16 cellular contexts compared by ENCODE assay signal in genomic region chr5:168917947-168918600, GRCh38.
A peak's percentile ranks its signal among the peaks of the same experiment; 100 is the strongest.
DNase-seq lines count a peak whose midpoint lies in the region; ATAC-seq and TF ChIP-seq lines count a peak whose summit lies in the region.
"Had no signal": no experiment of that assay in that cellular context is flagged by ENCODE, and none has a peak within 500 bp of the region (broad histone marks: within the 10 kb centered on the region; RNA-seq: fewer than 3 reads in every experiment).

No MANE protein-coding gene starts in this region.

- peak overlapping the region; percentile 0 to 8 (median 5) for H3K27ac Mint-ChIP-seq in nephron
- no peak overlapping the region for H3K27ac Mint-ChIP-seq in WTC11
- no peak overlapping the region for H3K27ac Mint-ChIP-seq in CD8-positive, alpha-beta memory T cell
- no peak overlapping the region for H3K27ac Mint-ChIP-seq in progenitor cell of endocrine pancreas
- H3K27ac Mint-ChIP-seq: CD14-positive monocyte; CD8-positive, alpha-beta T cell had no signal

- H3K9me3 Mint-ChIP-seq in nephron (no peaks in the 10 kb centered on the region), WTC11 (no peaks in the 10 kb centered on the region), progenitor cell of endocrine pancreas (ENCODE audit: low read depth) (no peaks in the 10 kb centered on the region)
- peaks cover 0 to 3% (median 0%) of the 10 kb centered on the region in 5 donors for H3K9me3 Mint-ChIP-seq in CD8-positive, alpha-beta memory T cell
- H3K9me3 Mint-ChIP-seq: CD14-positive monocyte; CD8-positive, alpha-beta T cell had no signal

- H3K4me3 Mint-ChIP-seq in nephron (no peak overlapping the region), WTC11 (no peak overlapping the region), progenitor cell of endocrine pancreas (ENCODE audit: low read depth) (no peak overlapping the region)
- no peak overlapping the region for H3K4me3 Mint-ChIP-seq in CD8-positive, alpha-beta memory T cell
- H3K4me3 Mint-ChIP-seq: CD14-positive monocyte; CD8-positive, alpha-beta T cell had no signal

- 40% methylated on average over 4 of the region's 4 CpGs for WGBS in SK-N-SH (ENCODE audit: low lambda C conversion rate)

- DNase-seq in NOMO-1 (lab: John Stamatoyannopoulos, UW; ENCODE audit: unreplicated experiment in 2 of 2), result peak; percentile 16 to 43
- no peak for DNase-seq in NOMO-1 treated with dmso at 0.1 percent for 144 hours (lab: John Stamatoyannopoulos, UW; ENCODE audit: unreplicated experiment)
- peak; percentile 59 for DNase-seq in SK-N-SH
- no peak for DNase-seq in WTC11 (ENCODE audit: low spot score)
- no peak for DNase-seq in CD8-positive, alpha-beta memory T cell
- DNase-seq in progenitor cell of endocrine pancreas (ENCODE audit: low spot score, unreplicated experiment), result no peak
- no peak for DNase-seq in H7
- DNase-seq: Caco-2; CD8-positive, alpha-beta T cell; DND-41; GDM1 had no signal

- H3K4me3 ChIP-seq in SK-N-SH (ENCODE audit: low read depth in 2 of 2, low read length in 1 of 2) (no peak overlapping the region), H7 (ENCODE audit: insufficient read depth, low read depth, low read length) (no peak overlapping the region)
- H3K4me3 ChIP-seq in CD8-positive, alpha-beta memory T cell (ENCODE audit: low read length), result no peak overlapping the region

- no peaks in the 10 kb centered on the region for H3K9me3 ChIP-seq in SK-N-SH
- no peaks in the 10 kb centered on the region for H3K9me3 ChIP-seq in CD8-positive, alpha-beta memory T cell (ENCODE audit: low read length)
- H3K9me3 ChIP-seq: Caco-2 had no signal

- no peaks in the 10 kb centered on the region; the same call in 1 of the 2 replicates for H3K79me2 ChIP-seq in SK-N-SH (ENCODE audit: insufficient read depth)

- ATAC-seq in WTC11, result no peak
- ATAC-seq: CD8-positive, alpha-beta T cell; HCT116 had no signal

- CTCF ChIA-PET in SK-N-SH (lab: Yijun Ruan, JAX), result interaction anchor here (1.0 to 1.9 kb wide), 6 partner anchors 21 to 36 kb away, joined by 4 to 9 read pairs (median 6); no protein-coding TSS in a partner anchor
- CTCF ChIA-PET in WTC11 (lab: Charles Lee), result interaction anchor here (1.0 kb wide), 1 partner anchor 170 kb away, joined by 3 read pairs; no protein-coding TSS in a partner anchor
- CTCF ChIA-PET in CD8-positive, alpha-beta memory T cell (lab: Charles Lee), result no interaction called here

- H3K27ac ChIP-seq in SK-N-SH (ENCODE audit: low read depth in 2 of 2, low read length in 1 of 2), result peak overlapping the region; percentile 27 to 99; a peak in 3 of 4 replicates
- no peak overlapping the region for H3K27ac ChIP-seq in CD8-positive, alpha-beta memory T cell (ENCODE audit: low read depth, low read length)
- H3K27ac ChIP-seq: 22Rv1, HL-60 had no signal

- no peak; the same call in 1 of the 2 replicates for TF ChIP-seq RAD21 in SK-N-SH (IDR thresholded peaks at IDR 0.05; ENCODE audit: low read length)

- no peaks in the 10 kb centered on the region for H3K27me3 ChIP-seq in SK-N-SH (ENCODE audit: insufficient read depth)
- H3K27me3 ChIP-seq in CD8-positive, alpha-beta memory T cell (ENCODE audit: insufficient read depth, low read length, poor library complexity, severe bottlenecking), result no peaks in the 10 kb centered on the region
- H3K27me3 ChIP-seq in H7 (ENCODE audit: control insufficient read depth, insufficient read depth, low read length), result no peaks in the 10 kb centered on the region

- TF ChIP-seq CTCF in SK-N-SH (IDR thresholded peaks at IDR 0.05) (no peak), nephron (IDR thresholded peaks at IDR 0.05; ENCODE audit: unreplicated experiment in 3 of 3) (no peak), WTC11 (IDR thresholded peaks at IDR 0.05) (no peak), progenitor cell of endocrine pancreas (IDR thresholded peaks at IDR 0.05; ENCODE audit: unreplicated experiment) (no peak)

- peaks cover 4% of the 10 kb centered on the region for H3F3A ChIP-seq in SK-N-SH (replicated peaks; ENCODE audit: insufficient read depth)

- H3K36me3 Mint-ChIP-seq in nephron (ENCODE audit: low read depth) (no peaks in the 10 kb centered on the region), WTC11 (no peaks in the 10 kb centered on the region), progenitor cell of endocrine pancreas (ENCODE audit: insufficient read depth) (no peaks in the 10 kb centered on the region)
- H3K36me3 Mint-ChIP-seq in CD8-positive, alpha-beta memory T cell, result no peaks in the 10 kb centered on the region
- H3K36me3 Mint-ChIP-seq: CD14-positive monocyte; CD8-positive, alpha-beta T cell had no signal

- no peaks in the 10 kb centered on the region for H3K36me3 ChIP-seq in SK-N-SH (replicated peaks in 1 of 2; ENCODE audit: control insufficient read depth in 1 of 2, insufficient read depth in 2 of 2, low read length in 1 of 2)
- H3K36me3 ChIP-seq in CD8-positive, alpha-beta memory T cell (ENCODE audit: insufficient read depth, low read length), result no peaks in the 10 kb centered on the region
- no peaks in the 10 kb centered on the region for H3K36me3 ChIP-seq in H7 (replicated peaks; ENCODE audit: control insufficient read depth, insufficient read depth, low read length)

- H4K20me1 ChIP-seq in SK-N-SH (ENCODE audit: insufficient read depth), result no peaks in the 10 kb centered on the region

- H3K4me2 ChIP-seq in SK-N-SH, result no peak overlapping the region

- H3K4me1 Mint-ChIP-seq in nephron (peaks cover 33% of the 10 kb centered on the region), WTC11 (peaks cover 25% of the 10 kb centered on the region), progenitor cell of endocrine pancreas (ENCODE audit: low read depth) (no peaks in the 10 kb centered on the region)
- H3K4me1 Mint-ChIP-seq in CD8-positive, alpha-beta memory T cell, result no peaks in the 10 kb centered on the region

- H3K9me2 ChIP-seq in SK-N-SH, result no peaks in the 10 kb centered on the region

- peak in 1 of 2 experiments; percentile 95; a peak in 2 of 4 replicates for TF ChIP-seq EP300 in SK-N-SH (IDR thresholded peaks at IDR 0.05; ENCODE audit: borderline replicate concordance in 1 of 2, low read depth in 1 of 2, low read length in 1 of 2)

- H2AFZ ChIP-seq in SK-N-SH (ENCODE audit: low read depth), result no peak overlapping the region

- peaks cover 5 to 56% of the 10 kb centered on the region in 2 experiments; a peak in 3 of 4 replicates for H3K4me1 ChIP-seq in SK-N-SH (ENCODE audit: control insufficient read depth in 1 of 2, insufficient read depth in 2 of 2, low read depth in 1 of 2, low read length in 1 of 2)
- no peaks in the 10 kb centered on the region for H3K4me1 ChIP-seq in CD8-positive, alpha-beta memory T cell (ENCODE audit: insufficient read depth, low read length)
- H3K4me1 ChIP-seq: Caco-2 had no signal

- POLR2A ChIA-PET in SK-N-SH (lab: Yijun Ruan, JAX), result interaction anchor here (0.7 to 5.0 kb wide), 10 partner anchors 15 to 79 kb away, joined by 3 to 67 read pairs (median 3); no protein-coding TSS in a partner anchor
- POLR2A ChIA-PET in WTC11 (lab: Charles Lee), result no interaction called here
- POLR2A ChIA-PET in CD8-positive, alpha-beta memory T cell (lab: Charles Lee), result no interaction called here

- no peak overlapping the region for H3K9ac ChIP-seq in SK-N-SH

- H3K27me3 Mint-ChIP-seq in nephron (ENCODE audit: low read depth) (peaks cover 40% of the 10 kb centered on the region), WTC11 (ENCODE audit: low read depth) (0 out of 2 replicates have a peak, but pooled peaks cover 3% of the 10 kb centered on the region), progenitor cell of endocrine pancreas (peaks cover 35% of the 10 kb centered on the region)
- H3K27me3 Mint-ChIP-seq in CD8-positive, alpha-beta memory T cell, result peaks cover 11 to 55% of the 10 kb centered on the region in 2 donors

TF ChIP-seq in SK-N-SH, 30 proteins besides CTCF, POLR2A, EP300 and RAD21 (continues in another document):
- TF ChIP-seq TCF12 (IDR thresholded peaks at IDR 0.05) (peak; percentile 61), POLR2AphosphoS5 (IDR thresholded peaks at IDR 0.05; ENCODE audit: low read depth, low read length) (no peak), MEF2A (IDR thresholded peaks at IDR 0.05; ENCODE audit: borderline replicate concordance, low read depth) (no peak), FOXM1 (IDR thresholded peaks at IDR 0.05; ENCODE audit: low read depth) (no peak), RFX5 (IDR thresholded peaks at IDR 0.05; ENCODE audit: low read length) (no peak), NFIC (IDR thresholded peaks at IDR 0.05; ENCODE audit: borderline replicate concordance) (no peak), FOXJ3 (CRISPR knock-in tag; IDR thresholded peaks at IDR 0.05) (peak; percentile 83; the same call in 1 of the 2 replicates), EZH2phosphoT487 (IDR thresholded peaks at IDR 0.05; ENCODE audit: borderline replicate concordance, low read depth) (no peak), ELF1 (IDR thresholded peaks at IDR 0.05) (no peak), NRF1 (IDR thresholded peaks at IDR 0.05; ENCODE audit: low read depth, low read length) (no peak)

TF ChIP-seq in WTC11, 78 proteins besides CTCF, POLR2A, EP300 and RAD21 (continues in another document):
- TF ChIP-seq MXD4 (CRISPR knock-in tag; IDR thresholded peaks at IDR 0.05; ENCODE audit: borderline replicate concordance), result no peak
- TF ChIP-seq ZNF425 (CRISPR knock-in tag; conservative IDR thresholded peaks at IDR 0.05), result no peak
- TF ChIP-seq NR3C1 (CRISPR knock-in tag; conservative IDR thresholded peaks at IDR 0.05; ENCODE audit: low read depth), result no peak
- TF ChIP-seq MAX (CRISPR knock-in tag; IDR thresholded peaks at IDR 0.05), result no peak
- TF ChIP-seq SP1 (CRISPR knock-in tag; conservative IDR thresholded peaks at IDR 0.05), result no peak

Comparison
In these comparisons a context has a peak if more than half of its experiments do, and no peak if none do; other contexts are left out.
1. DNase-seq: peak in NOMO-1 (2 of 2) and SK-N-SH (single experiment); none in NOMO-1 treated with dmso at 0.1 percent for 144 hours (single experiment), WTC11 (single experiment), CD8-positive, alpha-beta memory T cell (0 of 5), progenitor cell of endocrine pancreas (single experiment) and H7 (single experiment).
2. H3K27ac Mint-ChIP-seq: peak in nephron (3 of 3); none in WTC11 (single experiment), CD8-positive, alpha-beta memory T cell (0 of 8) and progenitor cell of endocrine pancreas (single experiment).